In genomic region chr1:41241748-41242644, GRCh38 we compare ENCODE assay signal across 1 cellular context.
TF ChIP-seq lines count a peak whose summit lies in the region.

Gene SCMH1 (minus strand): TSS chr1:41242306. CDS start chr1:41186133, 56,173 bp downstream.

TF ChIP-seq in K562, 482 proteins besides CTCF, POLR2A, EP300 and RAD21 (continued from another document and continues in another):
- TF ChIP-seq ZBTB40 (IDR thresholded peaks at IDR 0.05) (no peak), ZBTB40 (CRISPR knock-in tag; IDR thresholded peaks at IDR 0.05) (no peak), MLLT1 (IDR thresholded peaks at IDR 0.05) (no peak), E2F6 (IDR thresholded peaks at IDR 0.05; ENCODE audit: borderline replicate concordance in 1 of 2, extremely low read depth in 1 of 2, insufficient read depth in 1 of 2, insufficient read length in 1 of 2, low read depth in 1 of 2, low read length in 1 of 2, poor library complexity in 1 of 2, severe bottlenecking in 1 of 2) (peak; percentile 76 to 78), ZEB2 (IDR thresholded peaks at IDR 0.05) (no peak), THRA (IDR thresholded peaks at IDR 0.05) (no peak), SMARCC2 (IDR thresholded peaks at IDR 0.05; ENCODE audit: low read depth) (peak; percentile 28; the same call in 1 of the 2 replicates), TARDBP (IDR thresholded peaks at IDR 0.05) (no peak), PREB (CRISPR knock-in tag; IDR thresholded peaks at IDR 0.05) (no peak), BDP1 (IDR thresholded peaks at IDR 0.05; ENCODE audit: insufficient read depth, insufficient read length) (no peak), ZNF766 (CRISPR knock-in tag; conservative IDR thresholded peaks at IDR 0.05) (no peak), ZNF324 (CRISPR knock-in tag; IDR thresholded peaks at IDR 0.05) (no peak), HMG20B (CRISPR knock-in tag; IDR thresholded peaks at IDR 0.05) (no peak), BRCA1 (IDR thresholded peaks at IDR 0.05) (no peak), BRCA1 (CRISPR knock-in tag; IDR thresholded peaks at IDR 0.05) (no peak), SIN3A (IDR thresholded peaks at IDR 0.05; ENCODE audit: borderline replicate concordance in 2 of 2, control insufficient read depth in 1 of 2, low read depth in 2 of 2, low read length in 2 of 2) (no peak), THAP12 (CRISPR knock-in tag; IDR thresholded peaks at IDR 0.05) (peak; percentile 76), ZNF609 (CRISPR knock-in tag; IDR thresholded peaks at IDR 0.05; ENCODE audit: borderline replicate concordance) (no peak), ZKSCAN8 (CRISPR knock-in tag; IDR thresholded peaks at IDR 0.05) (no peak), ILK (tag; IDR thresholded peaks at IDR 0.05; ENCODE audit: borderline replicate concordance, low read depth) (no peak), ARID3A (IDR thresholded peaks at IDR 0.05; ENCODE audit: borderline replicate concordance, low read depth, low read length) (no peak), KAT8 (IDR thresholded peaks at IDR 0.05; ENCODE audit: low read depth) (no peak), ETV5 (CRISPR knock-in tag; IDR thresholded peaks at IDR 0.05; ENCODE audit: low read depth) (no peak; the same call in 1 of the 2 replicates), ZBTB33 (CRISPR knock-in tag; IDR thresholded peaks at IDR 0.05) (no peak), ZNF311 (CRISPR knock-in tag; IDR thresholded peaks at IDR 0.05) (no peak)
